8 cellular contexts compared by ENCODE assay signal in the genomic region with DNA sequence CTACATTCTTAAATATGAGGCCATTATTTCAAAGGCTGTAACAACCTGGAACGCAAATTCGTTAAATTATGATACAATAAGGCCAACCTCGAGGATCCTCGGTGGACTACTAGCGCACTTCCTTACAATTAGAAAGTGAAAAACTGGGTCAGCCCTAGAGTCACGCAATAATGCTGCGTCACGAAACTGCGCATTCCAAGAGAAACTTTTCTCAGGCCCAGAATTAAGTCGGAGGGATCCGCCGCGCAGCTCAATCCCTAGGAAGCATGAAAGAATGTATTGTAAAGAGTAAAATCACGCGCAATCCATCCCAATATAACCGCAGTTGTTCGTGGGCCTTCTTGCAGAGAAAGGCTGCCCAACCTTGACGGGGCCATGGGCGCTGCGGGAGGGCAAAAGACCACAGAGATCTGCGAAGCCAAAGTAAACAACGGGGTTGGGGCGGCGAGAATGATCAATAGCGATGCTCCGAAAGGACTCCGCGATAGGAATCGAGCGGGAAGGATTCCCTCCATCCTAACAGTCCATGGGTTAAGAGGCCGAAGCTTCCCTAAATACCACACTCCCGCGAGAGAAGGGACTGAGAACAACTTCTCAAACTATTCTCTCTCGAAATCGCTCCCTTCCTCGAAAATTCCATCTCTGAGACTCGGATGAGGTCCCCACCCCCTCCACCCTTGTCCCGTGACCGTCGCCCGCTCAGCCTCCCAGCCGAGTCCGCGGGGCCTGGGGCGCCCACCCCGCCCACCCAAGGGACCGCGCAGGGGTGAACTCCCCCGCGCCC. TPM values are rescaled to one million over a fixed set of nuclear protein-coding genes. Genes with fewer than 3 reads are reported as not detected.
DNase-seq lines count a peak whose midpoint lies in the region; ATAC-seq, FAIRE-seq and TF ChIP-seq lines count a peak whose summit lies in the region.

No MANE protein-coding gene starts in this region.

- in situ Hi-C loops in KBM-7 (cut with MboI; ENCODE audit: low pct_unique_long_range_greater_than_20kb, low sequenced_read_pairs): no loop called here

- DNase-seq in GM12864 (ENCODE audit: low read depth): no peak
- DNase-seq in KBM-7: peak; percentile 75
- DNase-seq in choroid plexus epithelial cell (ENCODE audit: low read depth): peak; percentile 93
- DNase-seq in kidney: peak; percentile 79
- DNase-seq in small intestine: peak; percentile 46
- no peak for DNase-seq in RKO (ENCODE audit: low spot score)

- peak overlapping the region; percentile 67 to 100 for H3K9ac ChIP-seq in kidney (ENCODE audit: low read length in 2 of 2)

- no peak for TF ChIP-seq CTCF in GM12864 (IDR thresholded peaks at IDR 0.05; ENCODE audit: low read depth, low read length, missing control alignments)
- TF ChIP-seq CTCF in WI38 (IDR thresholded peaks at IDR 0.05; ENCODE audit: low read depth, low read length): no peak
- TF ChIP-seq CTCF in choroid plexus epithelial cell (conservative IDR thresholded peaks at IDR 0.05; ENCODE audit: low read depth, low read length): no peak
- TF ChIP-seq CTCF in kidney (IDR thresholded peaks at IDR 0.05; ENCODE audit: borderline replicate concordance, extremely low read depth, insufficient read depth): no peak

- no peaks in the 10 kb centered on the region for H3K27me3 ChIP-seq in small intestine (ENCODE audit: control insufficient read depth in 2 of 2, insufficient read depth in 2 of 2, low read length in 2 of 2)

- H3K36me3 ChIP-seq in kidney (ENCODE audit: control insufficient read depth in 1 of 2, insufficient read depth in 2 of 2, low read length in 2 of 2) (no peaks in the 10 kb centered on the region), small intestine (ENCODE audit: control insufficient read depth in 2 of 2, insufficient read depth in 2 of 2, low read length in 2 of 2) (no peaks in the 10 kb centered on the region)

- peak overlapping the region; percentile 62 for H3K4me3 ChIP-seq in GM12864 (ENCODE audit: low read depth, low read length)
- H3K4me3 ChIP-seq in WI38 (ENCODE audit: low read depth, low read length): peak overlapping the region; percentile 90
- H3K4me3 ChIP-seq in choroid plexus epithelial cell (ENCODE audit: low read depth, low read length): peak overlapping the region; percentile 83
- peak overlapping the region; percentile 68 to 97 for H3K4me3 ChIP-seq in kidney (ENCODE audit: low read length in 2 of 2)
- H3K4me3 ChIP-seq in small intestine (ENCODE audit: low read depth in 1 of 2, low read length in 2 of 2): peak overlapping the region; percentile 64 to 65

- intact Hi-C loops in kidney (cut with DNase I): no loop called here

- no peak for ATAC-seq in HG02763 (IDR thresholded peaks at IDR 0.05; ENCODE audit: unreplicated experiment)

- H3K4me1 ChIP-seq in kidney (ENCODE audit: control insufficient read depth in 1 of 2, insufficient read depth in 1 of 2, low read depth in 1 of 2, low read length in 2 of 2) (peaks cover 0 to 17% of the 10 kb centered on the region in 2 donors), small intestine (ENCODE audit: control insufficient read depth in 2 of 2, insufficient read depth in 1 of 2, low read depth in 1 of 2, low read length in 1 of 2) (peaks cover 0 to 3% of the 10 kb centered on the region in 2 donors)

- FAIRE-seq in kidney (lab: Jason Lieb, UNC) (peak; percentile 3), small intestine (lab: Jason Lieb, UNC) (no peak)

- no peaks in the 10 kb centered on the region for H3K9me3 ChIP-seq in kidney (ENCODE audit: control insufficient read depth in 1 of 2, low read length in 2 of 2)
- no peaks in the 10 kb centered on the region for H3K9me3 ChIP-seq in small intestine (ENCODE audit: control insufficient read depth, low read depth)

- H3K27ac ChIP-seq in kidney (ENCODE audit: low read depth in 2 of 2, low read length in 2 of 2) (peak overlapping the region; percentile 99 to 100), small intestine (ENCODE audit: low read depth in 1 of 2, low read length in 1 of 2) (peak overlapping the region; percentile 63 to 95)

- WGBS in small intestine, 3 donors: 1 to 6% (median 2%) methylated on average over 49 to 50 of the region's 50 CpGs

RNA-seq across cellular contexts. Expression of a gene that starts 0.6 kb away (rescaled TPM):
- total RNA-seq in kidney: 66.1 TPM
- polyA plus RNA-seq in kidney (ENCODE audit: insufficient read depth, low read depth, low replicate concordance) (47.8 TPM), small intestine (10 to 100 TPM in 2 of 3 donors, 1 to 10 TPM in 1; 3.4 to 13.7 (median 11.1) TPM)

RNA-seq across cellular contexts. Expression of a gene that starts 48.0 kb away (rescaled TPM):
- total RNA-seq in kidney: 1.5 TPM
- polyA plus RNA-seq in kidney (ENCODE audit: insufficient read depth, low read depth, low replicate concordance) (2.5 TPM), small intestine (under 1 TPM in 1 of 3 donors, not detected in 2; 0.37 TPM)

Comparison
In these comparisons a context has a peak if more than half of its experiments do, and no peak if none do; other contexts are left out.
1. DNase-seq: peak in KBM-7 (single experiment), choroid plexus epithelial cell (single experiment), kidney (single experiment) and small intestine (single experiment); none in GM12864 (single experiment) and RKO (single experiment).
2. Peak in every context shown above with its lines, with median percentiles within 50 percentile points of each other: H3K4me3 ChIP-seq.